In the genomic region with DNA sequence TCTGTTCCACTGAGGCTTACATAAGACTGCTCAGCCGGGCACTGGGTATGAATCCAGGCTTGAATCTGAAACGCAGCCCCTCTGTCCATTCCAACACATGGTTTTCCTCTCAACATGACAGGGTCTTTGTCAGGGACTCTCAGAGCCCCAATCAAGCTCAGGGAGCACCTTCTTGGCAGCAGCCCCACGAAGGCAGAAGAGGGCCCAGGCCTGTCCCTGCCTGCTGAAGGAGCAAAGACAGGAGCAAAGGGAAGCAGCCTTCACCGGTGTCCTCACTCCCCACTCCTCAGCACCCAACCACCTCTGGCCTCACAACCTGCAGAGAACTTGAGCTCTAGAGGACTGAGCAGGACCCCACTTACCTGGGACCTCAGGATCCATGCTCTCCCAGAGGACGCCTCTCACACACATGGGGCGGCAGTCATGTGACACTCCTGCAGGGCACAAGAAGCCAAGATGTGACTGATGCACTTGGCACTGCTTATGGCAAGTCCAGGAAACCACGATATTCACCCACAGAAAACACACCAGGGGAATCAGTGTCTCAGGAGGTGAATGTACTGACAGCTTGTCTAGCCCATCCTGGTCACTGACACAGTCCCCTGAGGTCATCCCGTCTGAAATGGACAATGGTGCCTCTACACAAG, we compare ENCODE assay signal across 16 cellular contexts. TPM values are rescaled to one million over a fixed set of nuclear protein-coding genes. Genes with fewer than 3 reads are reported as not detected.
DNase-seq lines count a peak whose midpoint lies in the region; ATAC-seq and TF ChIP-seq lines count a peak whose summit lies in the region.
"Had no signal": no experiment of that assay in that cellular context is flagged by ENCODE, and none has a peak within 500 bp of the region (broad histone marks: within the 10 kb centered on the region; RNA-seq: fewer than 3 reads in every experiment).

No MANE protein-coding gene starts in this region.

- peaks cover 72% of the 10 kb centered on the region for H3K36me3 ChIP-seq in H7 (replicated peaks; ENCODE audit: control insufficient read depth, insufficient read depth, low read length)
- H3K36me3 ChIP-seq in sigmoid colon = peaks cover 7 to 80% (median 55%) of the 10 kb centered on the region in 4 donors

- H3K27me3 Mint-ChIP-seq in activated naive CD8-positive, alpha-beta T cell = no peaks in the 10 kb centered on the region
- no peaks in the 10 kb centered on the region for H3K27me3 Mint-ChIP-seq in nephron (ENCODE audit: low read depth)

- TF ChIP-seq CTCF in nephron (IDR thresholded peaks at IDR 0.05; ENCODE audit: unreplicated experiment in 3 of 3) (no peak), sigmoid colon (IDR thresholded peaks at IDR 0.05) (no peak)

- H3K9me3 ChIP-seq in sigmoid colon = no peaks in the 10 kb centered on the region

- H3K4me3 ChIP-seq in H7 (ENCODE audit: insufficient read depth, low read depth, low read length) (no peak overlapping the region), sigmoid colon (no peak overlapping the region)
- H3K4me3 ChIP-seq: coronary artery, heart left ventricle had no signal

- no peaks in the 10 kb centered on the region for H3K27me3 ChIP-seq in H7 (ENCODE audit: control insufficient read depth, insufficient read depth, low read length)
- H3K27me3 ChIP-seq in sigmoid colon = no peaks in the 10 kb centered on the region
- H3K27me3 ChIP-seq: heart left ventricle had no signal

- intact Hi-C loops in sigmoid colon (cut with DNase I) = no loop called here

- peak overlapping the region; percentile 95 for H3K4me3 Mint-ChIP-seq in activated naive CD8-positive, alpha-beta T cell
- peak overlapping the region in 2 of 3 experiments; percentile 51 to 80 for H3K4me3 Mint-ChIP-seq in nephron

- peaks cover 23% of the 10 kb centered on the region for H3K36me3 Mint-ChIP-seq in activated naive CD8-positive, alpha-beta T cell
- peaks cover 82% of the 10 kb centered on the region for H3K36me3 Mint-ChIP-seq in nephron (ENCODE audit: low read depth)

- DNase-seq in ELR (ENCODE audit: low read depth) = peak; percentile 52
- DNase-seq in M059J (ENCODE audit: low read depth) = peak; percentile 62
- no peak for DNase-seq in H7
- no peak for DNase-seq in sigmoid colon
- DNase-seq: erythroblast; heart left ventricle; midbrain; NCI-H1436 treated with DMSO at 0.1 percent for 48 hours; NCI-H345; small intestine; stimulated activated naive CD4-positive, alpha-beta T cell had no signal

- peak overlapping the region; percentile 46 for H3K27ac Mint-ChIP-seq in activated naive CD8-positive, alpha-beta T cell
- H3K27ac Mint-ChIP-seq in nephron = no peak overlapping the region
- H3K27ac Mint-ChIP-seq: WTC11 had no signal

- 85 to 89% methylated on average over 8 of the region's 8 CpGs for WGBS in sigmoid colon, 2 donors

- no peak for TF ChIP-seq POLR2A in sigmoid colon (IDR thresholded peaks at IDR 0.05)

- no peaks in the 10 kb centered on the region for H3K9me3 Mint-ChIP-seq in activated naive CD8-positive, alpha-beta T cell (ENCODE audit: low read depth)
- peaks cover 3% of the 10 kb centered on the region for H3K9me3 Mint-ChIP-seq in nephron
- H3K9me3 Mint-ChIP-seq: WTC11 had no signal

- no peak for TF ChIP-seq EP300 in sigmoid colon (IDR thresholded peaks at IDR 0.05)

- H3K4me1 ChIP-seq in sigmoid colon = peaks cover 0 to 15% (median 14%) of the 10 kb centered on the region in 4 donors

- ATAC-seq in GM18909 (IDR thresholded peaks at IDR 0.05; ENCODE audit: poor library complexity, unreplicated experiment) = no peak
- ATAC-seq: WTC11 had no signal

- H3K27ac ChIP-seq in sigmoid colon = no peak overlapping the region
- H3K27ac ChIP-seq: coronary artery, heart left ventricle had no signal

- H3K4me1 Mint-ChIP-seq in activated naive CD8-positive, alpha-beta T cell (ENCODE audit: low read depth) = peaks cover 62% of the 10 kb centered on the region
- peaks cover 28% of the 10 kb centered on the region for H3K4me1 Mint-ChIP-seq in nephron

RNA-seq across cellular contexts. Expression of a gene that starts 4.3 kb away (rescaled TPM):
- 6.1 and 24.9 TPM in 2 replicates for total RNA-seq in M059J (2014; rRNA removed; shearing (Covaris generic))
- total RNA-seq in H7 (2014; rRNA removed; shearing (Covaris generic)) = 44.2 and 45.6 TPM in 2 replicates
- 10 to 100 TPM; 11.8 to 20.8 (median 15.6) TPM for total RNA-seq in sigmoid colon
- 10 to 100 TPM in 2 of 3 donors, 1 to 10 TPM in 1; 9.0 to 35.6 (median 21.5) TPM for polyA plus RNA-seq in sigmoid colon

RNA-seq across cellular contexts. Expression of a gene that starts 41.8 kb away (rescaled TPM):
- total RNA-seq in M059J (2014; rRNA removed; shearing (Covaris generic)) = 30.5 and 35.9 TPM in 2 replicates
- 17.5 and 23.9 TPM in 2 replicates for total RNA-seq in H7 (2014; rRNA removed; shearing (Covaris generic))
- 10 to 100 TPM; 29.3 to 37.9 (median 31.5) TPM for total RNA-seq in sigmoid colon
- 10 to 100 TPM in 1 of 3 donors, 1 to 10 TPM in 2; 7.2 to 14.7 (median 7.9) TPM for polyA plus RNA-seq in sigmoid colon

Comparison
In these comparisons a context has a peak if more than half of its experiments do, and no peak if none do; other contexts are left out.
1. DNase-seq: peak in ELR (single experiment) and M059J (single experiment); none in H7 (single experiment) and sigmoid colon (single experiment).